Comparison of ENCODE assay signal across 9 cellular contexts in the genomic region with DNA sequence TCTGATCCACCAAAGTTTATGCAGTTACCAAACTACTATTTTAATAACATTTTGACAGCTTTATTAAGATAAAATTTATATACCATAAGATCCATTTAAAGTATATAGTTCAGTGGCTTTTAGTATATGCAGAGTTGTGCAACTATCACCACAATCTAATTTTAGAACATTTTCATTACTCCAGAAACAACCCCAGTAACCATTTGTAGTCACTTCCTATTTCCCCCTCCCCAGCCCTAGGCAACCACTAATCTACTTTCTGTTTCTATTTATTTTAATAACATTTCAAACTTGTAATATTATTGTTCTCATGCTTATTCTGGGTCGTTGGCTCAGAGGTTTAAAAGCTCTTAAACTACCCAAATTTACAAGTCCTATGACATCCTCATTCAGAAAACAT. TPM values are rescaled to one million over a fixed set of nuclear protein-coding genes. Genes with fewer than 3 reads are reported as not detected.
DNase-seq lines count a peak whose midpoint lies in the region; ATAC-seq and TF ChIP-seq lines count a peak whose summit lies in the region.
"Had no signal": no experiment of that assay in that cellular context is flagged by ENCODE, and none has a peak within 500 bp of the region (broad histone marks: within the 10 kb centered on the region; RNA-seq: fewer than 3 reads in every experiment).

No MANE protein-coding gene starts in this region.

- H3K9me3 Mint-ChIP-seq in mesothelial cell of epicardium, result peaks cover 11% of the 10 kb centered on the region

- TF ChIP-seq CTCF in DND-41 (IDR thresholded peaks at IDR 0.05; ENCODE audit: borderline replicate concordance, extremely low read depth, low read length, poor library complexity, severe bottlenecking) (no peak), brain microvascular endothelial cell (IDR thresholded peaks at IDR 0.05; ENCODE audit: low read depth, low read length, missing control alignments) (no peak), mesothelial cell of epicardium (IDR thresholded peaks at IDR 0.05; ENCODE audit: unreplicated experiment) (no peak)

- no peak overlapping the region for H2AFZ ChIP-seq in DND-41 (ENCODE audit: low read depth, low read length)

- H3K4me1 ChIP-seq in DND-41 (ENCODE audit: insufficient read depth, low read length), result 0 out of 2 replicates have a peak, but pooled peaks cover 8% of the 10 kb centered on the region

- H3K36me3 ChIP-seq in DND-41 (ENCODE audit: insufficient read depth, low read length) (no peaks in the 10 kb centered on the region), brain microvascular endothelial cell (replicated peaks) (no peaks in the 10 kb centered on the region)

- in situ Hi-C loops in brain microvascular endothelial cell (cut with HindIII; ENCODE audit: low pct_ligation_motif_present, low sequenced_read_pairs), result no loop called here

- H3K4me3 Mint-ChIP-seq in mesothelial cell of epicardium, result no peak overlapping the region

- H3K79me2 ChIP-seq in DND-41 (ENCODE audit: insufficient read depth, low read length), result peaks cover 81% of the 10 kb centered on the region

- H4K20me1 ChIP-seq in DND-41 (ENCODE audit: insufficient read depth, low read length), result peaks cover 15% of the 10 kb centered on the region

- H3K27ac ChIP-seq in DND-41 (ENCODE audit: low read length) (no peak overlapping the region), brain microvascular endothelial cell (peak overlapping the region; percentile 16)

- peak; percentile 81 for ATAC-seq in DND-41 (ENCODE audit: insufficient read depth, low read depth)
- peak; percentile 74 for ATAC-seq in GM21367 (IDR thresholded peaks at IDR 0.05; ENCODE audit: unreplicated experiment)
- ATAC-seq in HG03558 (IDR thresholded peaks at IDR 0.05; ENCODE audit: extremely low read depth, unreplicated experiment), result peak; percentile 86

- DNase-seq in DND-41, result no peak
- DNase-seq in brain microvascular endothelial cell, result no peak
- no peak for DNase-seq in islet precursor cell
- no peak for DNase-seq in mesothelial cell of epicardium (ENCODE audit: low spot score in 2 of 2, unreplicated experiment in 2 of 2)
- no peak for DNase-seq in SK-N-DZ (ENCODE audit: low spot score)
- DNase-seq in activated effector memory CD4-positive, alpha-beta T cell treated with Interleukin-2 at 50 U/mL for 16 hours, result no peak
- DNase-seq: posterior cingulate gyrus had no signal

- peaks cover 4% of the 10 kb centered on the region for H3K36me3 Mint-ChIP-seq in mesothelial cell of epicardium

- no peaks in the 10 kb centered on the region for H3K27me3 Mint-ChIP-seq in mesothelial cell of epicardium (ENCODE audit: low read depth)

- H3K9me3 ChIP-seq in DND-41 (ENCODE audit: insufficient read depth, low read length, severe bottlenecking), result no peaks in the 10 kb centered on the region

- no peak overlapping the region for H3K9ac ChIP-seq in DND-41 (ENCODE audit: low read depth, low read length)

- H3K4me1 Mint-ChIP-seq in mesothelial cell of epicardium, result peaks cover 7% of the 10 kb centered on the region

- H3K4me3 ChIP-seq in DND-41 (ENCODE audit: low read depth in 1 of 2, low read length in 2 of 2) (no peak overlapping the region), brain microvascular endothelial cell (ENCODE audit: low read depth, low read length) (no peak overlapping the region)

- no peak overlapping the region for H3K27ac Mint-ChIP-seq in mesothelial cell of epicardium

- H3K27me3 ChIP-seq in DND-41 (ENCODE audit: insufficient read depth, low read length, poor library complexity) (no peaks in the 10 kb centered on the region), brain microvascular endothelial cell (replicated peaks) (no peaks in the 10 kb centered on the region)

- no peak overlapping the region for H3K4me2 ChIP-seq in DND-41 (ENCODE audit: insufficient read depth, low read length)

RNA-seq across cellular contexts. Expression of a gene that starts 18.3 kb away (rescaled TPM):
- total RNA-seq in mesothelial cell of epicardium, result 38.1 to 45.6 TPM (median 42.4 TPM) in 3 replicates
- polyA plus RNA-seq in SK-N-DZ (2014; cell fraction: cytosol; rRNA removed), result 8.9 and 10.3 TPM in 2 replicates
- 4.5 and 4.6 TPM in 2 replicates for polyA plus RNA-seq in SK-N-DZ (2014; cell fraction: nucleus; rRNA removed)
